In genomic region chr3:54853573-54854404, GRCh38 we compare ENCODE assay signal across 7 cellular contexts.
DNase-seq lines count a peak whose midpoint lies in the region; ATAC-seq, FAIRE-seq and TF ChIP-seq lines count a peak whose summit lies in the region.

No MANE protein-coding gene starts in this region.

- no peak overlapping the region for H4K91ac ChIP-seq in H1 (replicated peaks; ENCODE audit: insufficient read length, low read length)

- H4K20me1 ChIP-seq in H1 (replicated peaks in 1 of 2; ENCODE audit: control insufficient read depth in 1 of 2, insufficient read depth in 2 of 2, low read length in 2 of 2), result no peaks in the 10 kb centered on the region

- no peak for FAIRE-seq in H1 (lab: Jason Lieb, UNC)

- no peak overlapping the region for H4K5ac ChIP-seq in H1 (ENCODE audit: insufficient read length, low read depth, low read length)

- peak overlapping the region; percentile 87; the same call in 1 of the 2 replicates for H2BK20ac ChIP-seq in H1 (ENCODE audit: low read length)

- H3K4me2 ChIP-seq in H1 (ENCODE audit: insufficient read depth in 1 of 2, low read depth in 2 of 2, low read length in 2 of 2), result peak overlapping the region in 1 of 2 experiments; percentile 37; a peak in 2 of 4 replicates

- POLR2A ChIA-PET in H1 (lab: Charles Lee; ENCODE audit: partially characterized antibody), result interaction anchor here (1.1 kb wide), 1 partner anchor 213 kb away, joined by 5 read pairs; no protein-coding TSS in a partner anchor

- TF ChIP-seq RAD21 in H1 (IDR thresholded peaks at IDR 0.05 in 1 of 2, conservative IDR thresholded peaks at IDR 0.05 in 1 of 2; ENCODE audit: low read depth in 2 of 2, low read length in 2 of 2), result peak; percentile 95 to 97

- no peaks in the 10 kb centered on the region for H3K79me2 ChIP-seq in H1 (ENCODE audit: control insufficient read depth in 1 of 2, insufficient read depth in 2 of 2, low read length in 2 of 2)

- ATAC-seq in HG02610 (IDR thresholded peaks at IDR 0.05; ENCODE audit: unreplicated experiment), result peak; percentile 75

- no peak overlapping the region for H3K18ac ChIP-seq in H1 (ENCODE audit: extremely low read depth, low read length)

- H3K23ac ChIP-seq in H1 (ENCODE audit: insufficient read length), result no peak overlapping the region

- no peaks in the 10 kb centered on the region for H3K36me3 ChIP-seq in H1 (ENCODE audit: control insufficient read depth in 2 of 4, insufficient read depth in 4 of 4, low read length in 3 of 4)

- H3K4ac ChIP-seq in H1 (replicated peaks; ENCODE audit: insufficient read length, low read depth, low read length), result no peak overlapping the region

- no peak overlapping the region for H3K9ac ChIP-seq in H1 (replicated peaks in 1 of 4; ENCODE audit: extremely low read depth in 1 of 4, low read depth in 3 of 4, low read length in 3 of 4)

- H3K14ac ChIP-seq in H1 (ENCODE audit: insufficient read length), result no peak overlapping the region

- H3K4me1 ChIP-seq in H1 (replicated peaks in 1 of 4; ENCODE audit: control insufficient read depth in 3 of 4, insufficient read depth in 4 of 4, low read length in 3 of 4), result peaks cover 0 to 15% (median 9%) of the 10 kb centered on the region in 4 experiments; a peak in 5 of 7 replicates

- 33% methylated on average over 20 of the region's 20 CpGs; no CpG with 5 or more reads in 1 of the 2 experiments for whole genome bisulfite sequencing in H1 (ENCODE audit: extremely low coverage in 1 of 2, insufficient coverage in 1 of 2, insufficient read length in 1 of 2, insufficient replicate concordance in 2 of 2, low coverage in 1 of 2, low lambda C conversion rate in 2 of 2, missing lambda C conversion rate in 1 of 2), 2 experiments

- no peak overlapping the region for H2BK120ac ChIP-seq in H1 (replicated peaks; ENCODE audit: low read depth, low read length)

- H2BK12ac ChIP-seq in H1 (ENCODE audit: low read depth, low read length), result no peak overlapping the region

- H2AFZ ChIP-seq in H1 (ENCODE audit: low read length), result peak overlapping the region; percentile 48; the same call in 1 of the 2 replicates

- TF ChIP-seq POLR2A in H1 (IDR thresholded peaks at IDR 0.05; ENCODE audit: control extremely low read depth in 1 of 2, low read depth in 2 of 2, low read length in 2 of 2), result no peak

- no peak overlapping the region for H2AK5ac ChIP-seq in H1 (ENCODE audit: low read depth, low read length)

- H2BK15ac ChIP-seq in H1 (ENCODE audit: low read length), result no peak overlapping the region

- TF ChIP-seq EP300 in H1 (IDR thresholded peaks at IDR 0.05; ENCODE audit: borderline replicate concordance in 1 of 2, low read depth in 2 of 2, low read length in 2 of 2), result no peak

- H3K27ac ChIP-seq in VCaP, result peak overlapping the region; percentile 23; the same call in 1 of the 2 replicates
- H3K27ac ChIP-seq in H1 (ENCODE audit: low read depth, low read length), result no peak overlapping the region

- CTCF ChIA-PET in H1 (lab: Charles Lee; ENCODE audit: partially characterized antibody), result interaction anchor here (0.7 to 3.5 kb wide), 37 partner anchors 8 to 630 kb away, joined by 3 to 25 read pairs (median 4); no protein-coding TSS in a partner anchor

- TF ChIP-seq CTCF in GM12872 (IDR thresholded peaks at IDR 0.05; ENCODE audit: insufficient read depth, low read depth, low read length) (peak; percentile 83), VCaP (conservative IDR thresholded peaks at IDR 0.05) (peak; percentile 98), H1 (IDR thresholded peaks at IDR 0.05; ENCODE audit: control extremely low read depth in 1 of 3, insufficient read depth in 1 of 3, low read depth in 1 of 3, low read length in 3 of 3) (peak; percentile 81 to 94 (median 87))

- no peak overlapping the region for H2BK5ac ChIP-seq in H1 (ENCODE audit: low read depth, low read length)

- no peaks in the 10 kb centered on the region for H3K23me2 ChIP-seq in H1 (ENCODE audit: low read depth, low read length)

- DNase-seq in NCI-H146 (lab: John Stamatoyannopoulos, UW) (peak; percentile 73), H1 (ENCODE audit: low read depth in 1 of 2, low spot score in 2 of 2) (peak; percentile 36 to 93), medulla oblongata (ENCODE audit: extremely low spot score) (peak; percentile 83)
- DNase-seq in stimulated activated CD8-positive, alpha-beta memory T cell treated with anti-CD3 and anti-CD28 coated beads, Interleukin-7, amount 100 ng/mL, for 48 hours (ENCODE audit: extremely low read depth in 1 of 2, low read depth in 1 of 2), result peak; percentile 14 to 16

- H3K56ac ChIP-seq in H1 (replicated peaks; ENCODE audit: insufficient read length, low read depth, low read length), result no peak overlapping the region

- H3K27me3 ChIP-seq in H1 (replicated peaks in 1 of 4; ENCODE audit: control insufficient read depth in 3 of 4, extremely low read depth in 1 of 4, insufficient read depth in 3 of 4, low read length in 3 of 4), result 0 out of 7 replicates have a peak, but pooled peaks cover 0 to 2% (median 0%) of the 10 kb centered on the region in 4 experiments

- no peak overlapping the region for H3K4me3 ChIP-seq in H1 (ENCODE audit: extremely low read depth in 1 of 4, insufficient read depth in 2 of 4, low read depth in 3 of 4, low read length in 4 of 4)

- H4K8ac ChIP-seq in H1 (ENCODE audit: extremely low read depth, insufficient read depth, low read length), result no peak overlapping the region

- H3K79me1 ChIP-seq in H1 (ENCODE audit: low read depth, low read length), result no peaks in the 10 kb centered on the region

- no peaks in the 10 kb centered on the region for H3K9me3 ChIP-seq in H1 (ENCODE audit: insufficient read depth in 2 of 2, low read depth in 1 of 2, low read length in 1 of 2)

TF ChIP-seq in H1, 55 proteins besides CTCF, POLR2A, EP300 and RAD21:
- TF ChIP-seq YY1 (IDR thresholded peaks at IDR 0.05; ENCODE audit: low read depth, low read length) (no peak), TEAD4 (IDR thresholded peaks at IDR 0.05; ENCODE audit: low read depth, low read length) (peak; percentile 13; the same call in 1 of the 2 replicates)
- TF ChIP-seq, protein P1, sequence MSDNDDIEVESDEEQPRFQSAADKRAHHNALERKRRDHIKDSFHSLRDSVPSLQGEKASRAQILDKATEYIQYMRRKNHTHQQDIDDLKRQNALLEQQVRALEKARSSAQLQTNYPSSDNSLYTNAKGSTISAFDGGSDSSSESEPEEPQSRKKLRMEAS (IDR thresholded peaks at IDR 0.05), result 0 out of 2 replicates have a peak, but pooled peaks have one; percentile 29

Comparison
In these comparisons a context has a peak if more than half of its experiments do, and no peak if none do; other contexts are left out.
1. DNase-seq: peak in every context shown above with its lines; median percentile 83 in medulla oblongata; 73 in NCI-H146; 64 in H1; 15 in stimulated activated CD8-positive, alpha-beta memory T cell treated with anti-CD3 and anti-CD28 coated beads, Interleukin-7, amount 100 ng/mL, for 48 hours.